In genomic region chrX:104334971-104335370, GRCh38 we compare ENCODE assay signal across 18 cellular contexts.
DNase-seq lines count a peak whose midpoint lies in the region; ATAC-seq and TF ChIP-seq lines count a peak whose summit lies in the region.
"Had no signal": no experiment of that assay in that cellular context is flagged by ENCODE, and none has a peak within 500 bp of the region (broad histone marks: within the 10 kb centered on the region; RNA-seq: fewer than 3 reads in every experiment).

No MANE protein-coding gene starts in this region.

- WGBS in GM23248 (ENCODE audit: low coverage in 1 of 2, low lambda C conversion rate in 2 of 2, missing lambda C conversion rate in 2 of 2), 2 experiments: 89 to 93% methylated on average over 1 of the region's 1 CpG

- H3K4me3 Mint-ChIP-seq in stimulated activated naive CD8-positive, alpha-beta T cell treated with anti-CD3 and anti-CD28 coated beads, Interleukin-15, amount 100 ng/mL, for 72 hours: no peak overlapping the region
- H3K4me3 Mint-ChIP-seq: CD8-positive, alpha-beta memory T cell; GM23338; H9 had no signal

- no peaks in the 10 kb centered on the region for H3K4me1 Mint-ChIP-seq in stimulated activated naive CD8-positive, alpha-beta T cell treated with anti-CD3 and anti-CD28 coated beads, Interleukin-15, amount 100 ng/mL, for 72 hours
- H3K4me1 Mint-ChIP-seq: CD8-positive, alpha-beta memory T cell; GM23338; H9 had no signal

- peaks cover 8% of the 10 kb centered on the region for H3K27me3 Mint-ChIP-seq in stimulated activated naive CD8-positive, alpha-beta T cell treated with anti-CD3 and anti-CD28 coated beads, Interleukin-15, amount 100 ng/mL, for 72 hours
- H3K27me3 Mint-ChIP-seq: CD8-positive, alpha-beta memory T cell had no signal

- H3K27me3 ChIP-seq in GM23248 (replicated peaks; ENCODE audit: insufficient read depth): no peaks in the 10 kb centered on the region
- H3K27me3 ChIP-seq in RWPE2 (ENCODE audit: insufficient read depth, poor library complexity, severe bottlenecking): no peaks in the 10 kb centered on the region
- H3K27me3 ChIP-seq in fibroblast of lung (ENCODE audit: control insufficient read depth, insufficient read depth, low read length): no peaks in the 10 kb centered on the region
- H3K27me3 ChIP-seq in skeletal muscle satellite cell (ENCODE audit: control insufficient read depth, insufficient read depth, low read length): peaks cover 3% of the 10 kb centered on the region
- H3K27me3 ChIP-seq: BLaER1 had no signal

- peaks cover 44% of the 10 kb centered on the region for H3F3A ChIP-seq in GM23248 (ENCODE audit: insufficient read depth)

- H3K9me3 ChIP-seq in GM23248 (ENCODE audit: low read depth): no peaks in the 10 kb centered on the region
- no peaks in the 10 kb centered on the region for H3K9me3 ChIP-seq in RWPE2 (ENCODE audit: severe bottlenecking)
- no peaks in the 10 kb centered on the region for H3K9me3 ChIP-seq in fibroblast of lung (ENCODE audit: control insufficient read depth, insufficient read depth, low read depth, low read length)
- no peaks in the 10 kb centered on the region for H3K9me3 ChIP-seq in skeletal muscle satellite cell (replicated peaks; ENCODE audit: low read length)
- H3K9me3 ChIP-seq: A549, BLaER1, Caco-2 had no signal

- H3K9me3 Mint-ChIP-seq in stimulated activated naive CD8-positive, alpha-beta T cell treated with anti-CD3 and anti-CD28 coated beads, Interleukin-15, amount 100 ng/mL, for 72 hours: no peaks in the 10 kb centered on the region
- H3K9me3 Mint-ChIP-seq: CD8-positive, alpha-beta memory T cell; GM23338 had no signal

- no peaks in the 10 kb centered on the region for H3K36me3 ChIP-seq in GM23248 (ENCODE audit: low read depth)
- no peaks in the 10 kb centered on the region for H3K36me3 ChIP-seq in RWPE2 (ENCODE audit: low read depth)
- H3K36me3 ChIP-seq in fibroblast of lung (ENCODE audit: control insufficient read depth, insufficient read depth, low read length): no peaks in the 10 kb centered on the region
- no peaks in the 10 kb centered on the region for H3K36me3 ChIP-seq in skeletal muscle satellite cell (ENCODE audit: insufficient read depth, low read length)
- H3K36me3 ChIP-seq: BLaER1 had no signal

- H3K9me2 ChIP-seq in GM23248 (ENCODE audit: insufficient read depth): no peaks in the 10 kb centered on the region

- H3K27ac ChIP-seq in GM23248: peak overlapping the region; percentile 77
- peak overlapping the region; percentile 54 for H3K27ac ChIP-seq in RWPE2 (ENCODE audit: poor library complexity, severe bottlenecking)
- H3K27ac ChIP-seq in fibroblast of lung (ENCODE audit: insufficient read depth, low read length): peak overlapping the region; percentile 32
- H3K27ac ChIP-seq: A549, BLaER1 had no signal

- peaks cover 55% of the 10 kb centered on the region for H3K4me1 ChIP-seq in GM23248 (ENCODE audit: insufficient read depth)
- H3K4me1 ChIP-seq in RWPE2 (ENCODE audit: insufficient read depth, poor library complexity, severe bottlenecking): peaks cover 19% of the 10 kb centered on the region
- H3K4me1 ChIP-seq in fibroblast of lung (ENCODE audit: control insufficient read depth, extremely low read depth, insufficient read depth, low read length): peaks cover 2% of the 10 kb centered on the region
- H3K4me1 ChIP-seq in skeletal muscle satellite cell (ENCODE audit: control insufficient read depth, insufficient read depth, low read length): peaks cover 37% of the 10 kb centered on the region
- H3K4me1 ChIP-seq: BLaER1, Caco-2 had no signal

- in situ Hi-C loops in GM23248 (cut with MboI): no loop called here

- H3K4me2 ChIP-seq in GM23248 (ENCODE audit: unreplicated experiment) (peak overlapping the region; percentile 49), fibroblast of lung (ENCODE audit: extremely low read depth, insufficient read depth, low read length) (no peak overlapping the region), skeletal muscle satellite cell (ENCODE audit: low read length) (no peak overlapping the region)
- H3K4me2 ChIP-seq: BLaER1, GM23338 had no signal

- TF ChIP-seq CTCF in RWPE2 (IDR thresholded peaks at IDR 0.05; ENCODE audit: poor library complexity, severe bottlenecking) (no peak), fibroblast of lung (conservative IDR thresholded peaks at IDR 0.05 in 1 of 2, IDR thresholded peaks at IDR 0.05 in 1 of 2; ENCODE audit: low read depth in 1 of 2, low read length in 2 of 2) (no peak)

- H2AFZ ChIP-seq in GM23248: no peak overlapping the region
- H2AFZ ChIP-seq in fibroblast of lung (ENCODE audit: low read length): no peak overlapping the region
- H2AFZ ChIP-seq: GM23338 had no signal

- no peak overlapping the region for H3K27ac Mint-ChIP-seq in stimulated activated naive CD8-positive, alpha-beta T cell treated with anti-CD3 and anti-CD28 coated beads, Interleukin-15, amount 100 ng/mL, for 72 hours
- H3K27ac Mint-ChIP-seq: CD8-positive, alpha-beta memory T cell; GM23338; H9 had no signal

- no peak for ATAC-seq in RWPE2 (ENCODE audit: low read depth)
- no peak for ATAC-seq in HG03095 (IDR thresholded peaks at IDR 0.05; ENCODE audit: unreplicated experiment)
- no peak for ATAC-seq in stimulated activated naive CD8-positive, alpha-beta T cell treated with anti-CD3 and anti-CD28 coated beads, Interleukin-15, amount 100 ng/mL, for 72 hours
- ATAC-seq: GM23338, HepG2 had no signal

- H3K9ac ChIP-seq in GM23248 (no peak overlapping the region), fibroblast of lung (ENCODE audit: insufficient read depth, low read length) (no peak overlapping the region), skeletal muscle satellite cell (ENCODE audit: low read depth, low read length) (peak overlapping the region; percentile 33)
- H3K9ac ChIP-seq: BLaER1 had no signal

- DNase-seq in GM23248 (no peak), RWPE2 (ENCODE audit: low spot score) (no peak), fibroblast of lung (ENCODE audit: low read depth in 2 of 2) (peak in 1 of 2 donors; percentile 61), foreskin melanocyte (no peak)
- no peak for DNase-seq in activated CD4-positive, alpha-beta T cell treated with anti-CD3 and anti-CD28 coated beads for 1 hour
- DNase-seq in stimulated activated naive CD8-positive, alpha-beta T cell treated with anti-CD3 and anti-CD28 coated beads, Interleukin-15, amount 100 ng/mL, for 72 hours: no peak
- DNase-seq: AML-193; Caco-2; CD8-positive, alpha-beta memory T cell; DND-41; GF-D8; H9 had no signal

- H3K4me3 ChIP-seq in GM23248 (no peak overlapping the region), RWPE2 (ENCODE audit: severe bottlenecking) (no peak overlapping the region), fibroblast of lung (replicated peaks in 1 of 4; ENCODE audit: control extremely low read depth in 1 of 4, insufficient read depth in 1 of 4, low read depth in 3 of 4, low read length in 4 of 4) (no peak overlapping the region), skeletal muscle satellite cell (ENCODE audit: low read length) (no peak overlapping the region)
- H3K4me3 ChIP-seq: A549, BLaER1, GM23338 had no signal

- no peaks in the 10 kb centered on the region for H4K20me1 ChIP-seq in GM23248 (ENCODE audit: insufficient read depth)
- H4K20me1 ChIP-seq in fibroblast of lung (ENCODE audit: control insufficient read depth, extremely low read depth, insufficient read depth, low read length): no peaks in the 10 kb centered on the region
- H4K20me1 ChIP-seq: BLaER1 had no signal

- H3K79me2 ChIP-seq in GM23248 (ENCODE audit: insufficient read depth) (no peaks in the 10 kb centered on the region), fibroblast of lung (ENCODE audit: control insufficient read depth, insufficient read depth, low read length) (no peaks in the 10 kb centered on the region)
